ENCODE assay signal across 25 cellular contexts in the genomic region with DNA sequence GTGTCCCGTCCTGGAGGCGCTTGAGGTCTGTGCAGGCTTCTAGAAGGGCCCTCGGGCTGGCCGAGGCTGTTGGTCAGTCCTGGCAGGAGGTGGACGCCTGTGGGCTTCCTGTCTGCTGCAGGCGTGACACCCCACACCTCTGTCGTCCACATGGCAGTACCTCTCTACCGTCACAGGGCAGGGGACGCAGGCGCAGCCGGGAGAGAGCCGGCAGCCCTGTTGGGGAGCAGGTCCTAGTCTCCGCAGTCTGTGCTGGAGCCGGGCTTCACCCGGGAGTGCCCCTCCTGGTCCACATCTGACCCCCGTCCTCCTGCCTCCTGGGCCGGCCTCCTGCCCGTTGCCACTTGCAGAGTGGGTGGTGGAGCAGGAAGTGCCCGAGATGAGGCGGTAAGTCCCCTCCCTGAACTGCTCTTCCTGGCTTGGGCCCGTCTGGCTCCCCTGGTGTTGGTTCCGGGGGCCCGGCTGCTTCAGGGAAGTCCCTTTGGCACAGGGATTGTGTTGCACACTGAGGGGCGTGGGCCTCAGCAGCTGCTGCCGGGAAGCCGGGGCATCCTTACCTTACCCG.
A peak's percentile ranks its signal among the peaks of the same experiment; 100 is the strongest.
DNase-seq lines count a peak whose midpoint lies in the region; ATAC-seq and TF ChIP-seq lines count a peak whose summit lies in the region.
"Had no signal": no experiment of that assay in that cellular context is flagged by ENCODE, and none has a peak within 500 bp of the region (broad histone marks: within the 10 kb centered on the region; RNA-seq: fewer than 3 reads in every experiment).

No MANE protein-coding gene starts in this region.

- H3K27me3 Mint-ChIP-seq in activated naive CD8-positive, alpha-beta T cell treated with anti-CD3 and anti-CD28 coated beads, Interleukin-2, amount 10 ng/mL, durations not matched to agents 7 days and 5 days = no peaks in the 10 kb centered on the region
- no peaks in the 10 kb centered on the region for H3K27me3 Mint-ChIP-seq in memory B cell
- H3K27me3 Mint-ChIP-seq: progenitor cell of endocrine pancreas, T-helper 17 cell had no signal

- POLR2A ChIA-PET in activated naive CD8-positive, alpha-beta T cell treated with anti-CD3 and anti-CD28 coated beads, Interleukin-2, amount 10 ng/mL, durations not matched to agents 7 days and 5 days (lab: Charles Lee) = interaction anchor here (1.0 kb wide), 1 partner anchor 65 kb away, joined by 3 read pairs; no protein-coding TSS in a partner anchor

- ATAC-seq in activated naive CD8-positive, alpha-beta T cell treated with anti-CD3 and anti-CD28 coated beads, Interleukin-2, amount 10 ng/mL, durations not matched to agents 7 days and 5 days (ENCODE audit: low read depth) = no peak
- ATAC-seq in memory B cell (ENCODE audit: low read depth) (no peak), GM18511 (IDR thresholded peaks at IDR 0.05; ENCODE audit: unreplicated experiment) (no peak)
- ATAC-seq: T-helper 17 cell had no signal

- H3K4me3 Mint-ChIP-seq in activated naive CD8-positive, alpha-beta T cell treated with anti-CD3 and anti-CD28 coated beads, Interleukin-2, amount 10 ng/mL, durations not matched to agents 7 days and 5 days = peak overlapping the region; percentile 32
- H3K4me3 Mint-ChIP-seq in memory B cell = no peak overlapping the region
- H3K4me3 Mint-ChIP-seq: CD14-positive monocyte, T-helper 17 cell had no signal

- H3K36me3 Mint-ChIP-seq in activated naive CD8-positive, alpha-beta T cell treated with anti-CD3 and anti-CD28 coated beads, Interleukin-2, amount 10 ng/mL, durations not matched to agents 7 days and 5 days = peaks cover 7% of the 10 kb centered on the region
- H3K36me3 Mint-ChIP-seq in memory B cell = peaks cover 8% of the 10 kb centered on the region

- TF ChIP-seq CTCF in foreskin fibroblast (IDR thresholded peaks at IDR 0.05; ENCODE audit: low read depth, low read length) = no peak

- peak overlapping the region in 4 of 11 experiments; percentile 24 to 41 (median 32); a peak in 6 of 22 replicates for H3K9ac ChIP-seq in BLaER1 treated with 17β-estradiol and CSF1 and Interleukin-3, amounts not matched to agents 10 nM and 100 nM
- no peak overlapping the region for H3K9ac ChIP-seq in HUES6 (ENCODE audit: low read length)

- H3K27ac Mint-ChIP-seq in activated naive CD8-positive, alpha-beta T cell treated with anti-CD3 and anti-CD28 coated beads, Interleukin-2, amount 10 ng/mL, durations not matched to agents 7 days and 5 days = peak overlapping the region; percentile 70
- H3K27ac Mint-ChIP-seq in memory B cell = peak overlapping the region; percentile 81
- H3K27ac Mint-ChIP-seq: progenitor cell of endocrine pancreas, T-helper 17 cell had no signal

- H3K27me3 ChIP-seq in BLaER1 treated with 17β-estradiol and CSF1 and Interleukin-3, amounts not matched to agents 10 nM and 100 nM = peaks cover 0 to 29% (median 12%) of the 10 kb centered on the region in 11 experiments; a peak in 11 of 22 replicates
- H3K27me3 ChIP-seq in HUES6 (ENCODE audit: control insufficient read depth, insufficient read depth, low read length) = no peaks in the 10 kb centered on the region
- H3K27me3 ChIP-seq: brain microvascular endothelial cell, uterus had no signal

- peaks cover 26% of the 10 kb centered on the region for H3K4me1 Mint-ChIP-seq in activated naive CD8-positive, alpha-beta T cell treated with anti-CD3 and anti-CD28 coated beads, Interleukin-2, amount 10 ng/mL, durations not matched to agents 7 days and 5 days
- H3K4me1 Mint-ChIP-seq in memory B cell = peaks cover 24% of the 10 kb centered on the region

- H3K4me1 ChIP-seq in BLaER1 treated with 17β-estradiol and CSF1 and Interleukin-3, amounts not matched to agents 10 nM and 100 nM = peaks cover 72 to 96% (median 90%) of the 10 kb centered on the region in 10 experiments
- peaks cover 18% of the 10 kb centered on the region for H3K4me1 ChIP-seq in HUES6 (ENCODE audit: control insufficient read depth, insufficient read depth, low read length)
- H3K4me1 ChIP-seq: uterus had no signal

- H4K20me1 ChIP-seq in BLaER1 treated with 17β-estradiol and CSF1 and Interleukin-3, amounts not matched to agents 10 nM and 100 nM = peaks cover 92 to 99% (median 97%) of the 10 kb centered on the region in 11 experiments

- H3K27ac ChIP-seq in BLaER1 treated with 17β-estradiol and CSF1 and Interleukin-3, amounts not matched to agents 10 nM and 100 nM = peak overlapping the region in 1 of 11 experiments; percentile 31; a peak in 1 of 22 replicates
- H3K27ac ChIP-seq in HUES6 (ENCODE audit: low read depth, low read length) = peak overlapping the region; percentile 10; the same call in 1 of the 2 replicates
- H3K27ac ChIP-seq: brain microvascular endothelial cell, thoracic aorta, uterus had no signal

- H3K4me3 ChIP-seq in BLaER1 treated with 17β-estradiol and CSF1 and Interleukin-3, amounts not matched to agents 10 nM and 100 nM = no peak overlapping the region
- no peak overlapping the region for H3K4me3 ChIP-seq in HUES6 (ENCODE audit: low read depth, low read length)
- H3K4me3 ChIP-seq in foreskin fibroblast (ENCODE audit: low read depth in 1 of 2, low read length in 2 of 2) = no peak overlapping the region
- H3K4me3 ChIP-seq: lung, thoracic aorta, uterus had no signal

- H3K4me2 ChIP-seq in BLaER1 treated with 17β-estradiol and CSF1 and Interleukin-3, amounts not matched to agents 10 nM and 100 nM = peak overlapping the region; percentile 71 to 99 (median 94)

- DNase-seq in activated naive CD8-positive, alpha-beta T cell treated with anti-CD3 and anti-CD28 coated beads, Interleukin-2, amount 10 ng/mL, durations not matched to agents 7 days and 5 days = peak; percentile 38
- DNase-seq in memory B cell (ENCODE audit: low spot score in 2 of 2) = no peak
- no peak for DNase-seq in CD1c-positive myeloid dendritic cell (ENCODE audit: extremely low spot score)
- no peak for DNase-seq in foreskin fibroblast
- no peak for DNase-seq in AG08395 (ENCODE audit: low spot score)
- DNase-seq: activated CD4-positive, alpha-beta T cell treated with anti-CD3 and anti-CD28 coated beads for 1 hour; activated naive CD4-positive, alpha-beta T cell; brain microvascular endothelial cell; DND-41; effector CD4-positive, alpha-beta T cell; head of caudate nucleus; NCI-H345; NCI-H82; OCI-M1; stimulated activated CD4-positive, alpha-beta T cell treated with anti-CD3 and anti-CD28 coated beads, Interleukin-4, amount 100 ng/mL, for 4 hours; stimulated activated naive CD4-positive, alpha-beta T cell treated with Interleukin-2 at 50 U/mL for 16 hours; T-helper 17 cell; uterus had no signal

- H3K9me3 Mint-ChIP-seq in activated naive CD8-positive, alpha-beta T cell treated with anti-CD3 and anti-CD28 coated beads, Interleukin-2, amount 10 ng/mL, durations not matched to agents 7 days and 5 days = no peaks in the 10 kb centered on the region
- H3K9me3 Mint-ChIP-seq in memory B cell = no peaks in the 10 kb centered on the region

- H3K9me3 ChIP-seq in BLaER1 treated with 17β-estradiol and CSF1 and Interleukin-3, amounts not matched to agents 10 nM and 100 nM (replicated peaks in 1 of 11) = no peaks in the 10 kb centered on the region
- no peaks in the 10 kb centered on the region for H3K9me3 ChIP-seq in HUES6 (ENCODE audit: control insufficient read depth, insufficient read depth, low read depth, low read length)
- H3K9me3 ChIP-seq: thoracic aorta, uterus had no signal

- peaks cover 35 to 78% (median 56%) of the 10 kb centered on the region in 11 experiments for H3K36me3 ChIP-seq in BLaER1 treated with 17β-estradiol and CSF1 and Interleukin-3, amounts not matched to agents 10 nM and 100 nM
- H3K36me3 ChIP-seq in HUES6 (ENCODE audit: control insufficient read depth, insufficient read depth, low read length) = peaks cover 23% of the 10 kb centered on the region
- H3K36me3 ChIP-seq: uterus had no signal
